8 cellular contexts compared by ENCODE assay signal in genomic region chr9:89461302-89461701, GRCh38. TPM values are rescaled to one million over a fixed set of nuclear protein-coding genes. Genes with fewer than 3 reads are reported as not detected.
A peak's percentile ranks its signal among the peaks of the same experiment; 100 is the strongest.
DNase-seq lines count a peak whose midpoint lies in the region; ATAC-seq lines count a peak whose summit lies in the region.

No MANE protein-coding gene starts in this region.

- in situ Hi-C loops in Caki2 (cut with HindIII; ENCODE audit: low pct_unique_long_range_greater_than_20kb, low sequenced_read_pairs), result no loop called here

- no peak for ATAC-seq in HG03039 (IDR thresholded peaks at IDR 0.05; ENCODE audit: unreplicated experiment)

- DNase-seq in Caki2 (ENCODE audit: low read depth), result peak; percentile 44
- DNase-seq in NCI-H2227 treated with DMSO at 0.1 percent for 48 hours (lab: John Stamatoyannopoulos, UW), result peak; percentile 40
- DNase-seq in amniotic epithelial cell (ENCODE audit: low read depth), result peak; percentile 52
- DNase-seq in myocyte (ENCODE audit: low read depth), result peak; percentile 18
- DNase-seq in activated gamma-delta T cell treated with Interleukin-2 at 50 U/mL for 16 hours, result no peak
- DNase-seq in NCI-H1436 (lab: John Stamatoyannopoulos, UW), result no peak
- DNase-seq in NCI-H2171 treated with DMSO at 0.1 percent for 48 hours (lab: John Stamatoyannopoulos, UW), result no peak

RNA-seq across cellular contexts. Expression of gene SEMA4D, which starts 36.6 kb away (rescaled TPM):
- 1.7 and 4.5 TPM in 2 replicates for total RNA-seq in Caki2 (2014; rRNA removed; shearing (Covaris generic); ENCODE audit: low replicate concordance)
- 0.27 TPM in 1 of 2 replicates, not detected in the other for total RNA-seq in myocyte
- 0.42 TPM for polyA plus RNA-seq in myocyte (2012)

Comparison
In these comparisons a context has a peak if more than half of its experiments do, and no peak if none do; other contexts are left out.
1. DNase-seq: peak in Caki2 (single experiment), NCI-H2227 treated with DMSO at 0.1 percent for 48 hours (single experiment), amniotic epithelial cell (single experiment) and myocyte (single experiment); none in activated gamma-delta T cell treated with Interleukin-2 at 50 U/mL for 16 hours (single experiment), NCI-H1436 (single experiment) and NCI-H2171 treated with DMSO at 0.1 percent for 48 hours (single experiment).